Comparison of ENCODE assay signal across 25 cellular contexts in the genomic region with DNA sequence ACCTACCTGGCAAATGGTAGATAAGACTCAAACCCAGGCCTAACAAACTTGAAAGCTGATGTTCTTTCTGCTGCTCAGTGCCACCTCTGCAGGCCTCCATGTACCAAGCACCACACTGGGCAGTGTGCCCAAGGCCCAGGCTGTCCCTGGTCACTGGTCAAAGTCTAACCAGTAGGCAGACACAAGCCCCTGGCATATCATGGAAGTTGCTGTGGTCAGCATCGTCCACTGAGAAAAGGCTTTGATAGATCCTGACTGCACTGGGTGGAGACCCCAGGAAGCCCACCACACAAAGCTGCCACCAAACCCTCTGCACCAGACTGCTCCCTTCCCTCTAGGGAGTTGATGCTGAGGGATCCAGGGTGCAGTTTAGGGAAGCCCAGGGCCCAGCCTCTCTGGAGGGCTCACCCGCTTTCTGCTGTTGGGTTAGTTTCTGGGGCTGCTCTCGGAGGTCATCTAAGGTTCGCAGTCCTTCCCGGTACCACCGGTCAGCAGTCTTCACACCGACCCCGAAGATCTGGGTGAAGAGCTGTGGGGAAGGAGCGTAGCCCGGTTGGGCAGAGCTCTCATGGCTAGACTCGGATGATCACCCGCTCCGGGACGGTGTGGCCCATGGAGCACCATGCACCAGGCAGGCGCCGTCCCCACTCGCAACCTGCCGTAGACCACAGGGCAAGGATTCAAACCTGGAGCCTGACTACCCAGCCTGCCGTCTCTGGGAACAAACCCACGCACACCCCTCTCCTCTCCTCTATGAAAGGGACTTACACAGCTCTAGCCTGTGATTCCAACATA. TPM values are rescaled to one million over a fixed set of nuclear protein-coding genes. Genes with fewer than 3 reads are reported as not detected.
A peak's percentile ranks its signal among the peaks of the same experiment; 100 is the strongest.
DNase-seq lines count a peak whose midpoint lies in the region; ATAC-seq and TF ChIP-seq lines count a peak whose summit lies in the region.
"Had no signal": no experiment of that assay in that cellular context is flagged by ENCODE, and none has a peak within 500 bp of the region (broad histone marks: within the 10 kb centered on the region; RNA-seq: fewer than 3 reads in every experiment).

No MANE protein-coding gene starts in this region.

- H3K36me3 Mint-ChIP-seq in chondrocyte (ENCODE audit: low read depth) = peaks cover 15% of the 10 kb centered on the region
- H3K36me3 Mint-ChIP-seq in memory B cell = peaks cover 21% of the 10 kb centered on the region
- peaks cover 43 to 78% of the 10 kb centered on the region in 2 donors for H3K36me3 Mint-ChIP-seq in stimulated activated naive B cell treated with anti-CD40 and anti-IgM and Interleukin-4, amounts not matched to agents 10 μg/mL and 1 μg/mL and 100 μg/mL, for 72 hours

- H3K27ac Mint-ChIP-seq in chondrocyte (ENCODE audit: unreplicated experiment) (no peak overlapping the region), memory B cell (peak overlapping the region; percentile 96)
- H3K27ac Mint-ChIP-seq in stimulated activated naive B cell treated with anti-CD40 and anti-IgM and Interleukin-4, amounts not matched to agents 10 μg/mL and 1 μg/mL and 100 μg/mL, for 72 hours = peak overlapping the region; percentile 99

- no peaks in the 10 kb centered on the region for H3K9me3 Mint-ChIP-seq in chondrocyte (ENCODE audit: low read depth)
- H3K9me3 Mint-ChIP-seq in memory B cell = no peaks in the 10 kb centered on the region
- no peaks in the 10 kb centered on the region for H3K9me3 Mint-ChIP-seq in stimulated activated naive B cell treated with anti-CD40 and anti-IgM and Interleukin-4, amounts not matched to agents 10 μg/mL and 1 μg/mL and 100 μg/mL, for 72 hours
- H3K9me3 Mint-ChIP-seq: activated T-helper 1 cell treated with anti-CD3 and anti-CD28 coated beads, Interleukin-12 subunit alpha, Interleukin-12 subunit beta, Interleukin-2, Interleukin-4 antibody, amounts not matched to agents 30 ng/mL and 10 ng/mL and 1 ng/mL, durations not matched to agents 14 hours and 24 hours and 36 hours; H9 had no signal

- H3K27me3 Mint-ChIP-seq in chondrocyte (ENCODE audit: low read depth) (no peaks in the 10 kb centered on the region), memory B cell (no peaks in the 10 kb centered on the region)
- H3K27me3 Mint-ChIP-seq in stimulated activated naive B cell treated with anti-CD40 and anti-IgM and Interleukin-4, amounts not matched to agents 10 μg/mL and 1 μg/mL and 100 μg/mL, for 72 hours = no peaks in the 10 kb centered on the region

- ATAC-seq in memory B cell (ENCODE audit: low read depth) (no peak), HG03354 (IDR thresholded peaks at IDR 0.05; ENCODE audit: poor library complexity, severe bottlenecking, unreplicated experiment) (no peak)
- no peak for ATAC-seq in stimulated activated naive B cell treated with anti-CD40 and anti-IgM and Interleukin-4, amounts not matched to agents 10 μg/mL and 1 μg/mL and 100 μg/mL, for 72 hours (replicated peaks)
- ATAC-seq: foreskin keratinocyte, GM12878 had no signal

- no peak for TF ChIP-seq CTCF in chondrocyte (IDR thresholded peaks at IDR 0.05)

- H3K4me3 Mint-ChIP-seq in chondrocyte (ENCODE audit: unreplicated experiment) = no peak overlapping the region
- H3K4me3 Mint-ChIP-seq in memory B cell = no peak overlapping the region
- no peak overlapping the region for H3K4me3 Mint-ChIP-seq in stimulated activated naive B cell treated with anti-CD40 and anti-IgM and Interleukin-4, amounts not matched to agents 10 μg/mL and 1 μg/mL and 100 μg/mL, for 72 hours
- H3K4me3 Mint-ChIP-seq: activated T-helper 1 cell treated with anti-CD3 and anti-CD28 coated beads, Interleukin-12 subunit alpha, Interleukin-12 subunit beta, Interleukin-2, Interleukin-4 antibody, amounts not matched to agents 30 ng/mL and 10 ng/mL and 1 ng/mL, durations not matched to agents 14 hours and 24 hours and 36 hours; H9 had no signal

- H3K4me1 Mint-ChIP-seq in chondrocyte (ENCODE audit: low read depth) = peaks cover 34% of the 10 kb centered on the region
- H3K4me1 Mint-ChIP-seq in memory B cell = peaks cover 30% of the 10 kb centered on the region
- peaks cover 53 to 90% of the 10 kb centered on the region in 2 donors for H3K4me1 Mint-ChIP-seq in stimulated activated naive B cell treated with anti-CD40 and anti-IgM and Interleukin-4, amounts not matched to agents 10 μg/mL and 1 μg/mL and 100 μg/mL, for 72 hours

- peak; percentile 62 for DNase-seq in activated effector memory CD4-positive, alpha-beta T cell treated with anti-CD3 and anti-CD28 coated beads, Interleukin-2, amount 50 U/mL, for 16 hours
- DNase-seq in activated effector memory CD4-positive, alpha-beta T cell treated with Interleukin-2 at 50 U/mL for 16 hours = no peak
- peak; percentile 92 for DNase-seq in chondrocyte (ENCODE audit: low spot score)
- DNase-seq in memory B cell (ENCODE audit: low spot score in 2 of 2) = no peak
- DNase-seq in stimulated activated naive B cell treated with anti-CD40 and anti-IgM and Interleukin-4, amounts not matched to agents 10 μg/mL and 1 μg/mL and 100 μg/mL, for 72 hours = no peak
- no peak for DNase-seq in NCI-H1694 treated with DMSO at 0.1 percent for 48 hours (lab: John Stamatoyannopoulos, UW)
- DNase-seq in HuH-7 (ENCODE audit: low spot score) = no peak
- DNase-seq: DMS153; foreskin keratinocyte; H9; IMR-90; MG63; NCI-H1436 treated with DMSO at 0.1 percent for 48 hours; NCI-H774; OCI-M1; stimulated activated CD4-positive, alpha-beta T cell treated with anti-CD3 and anti-CD28 coated beads, Interleukin-4, amount 100 ng/mL, for 4 hours; substantia nigra; T-helper 2 cell; uterus had no signal

RNA-seq across cellular contexts. Expression of gene POLM, which starts 6.0 kb away (rescaled TPM):
- 14.3 to 19.0 TPM (median 15.5 TPM) in 3 replicates for total RNA-seq in chondrocyte

RNA-seq across cellular contexts. Expression of gene PGAM2, which starts 10.9 kb away (rescaled TPM):
- total RNA-seq in chondrocyte = 0.25 to 0.41 TPM in 2 of 3 replicates, not detected in the other
- total RNA-seq: A673, GM12878, IMR-90, smooth muscle cell had no signal

RNA-seq across cellular contexts. Expression of gene AEBP1, which starts 27.8 kb away (rescaled TPM):
- 242 to 422 TPM (median 412 TPM) in 3 replicates for total RNA-seq in chondrocyte
- total RNA-seq: SJSA1 had no signal

RNA-seq across cellular contexts. Expression of gene DBNL, which starts 31.8 kb away (rescaled TPM):
- 95.5 to 115 TPM (median 97.1 TPM) in 3 replicates for total RNA-seq in chondrocyte

RNA-seq across cellular contexts. Expression of gene POLD2, which starts 47.0 kb away (rescaled TPM):
- total RNA-seq in chondrocyte = 49.2 to 64.5 TPM (median 57.3 TPM) in 3 replicates

Comparison
In these comparisons a context has a peak if more than half of its experiments do, and no peak if none do; other contexts are left out.
1. DNase-seq: peak in activated effector memory CD4-positive, alpha-beta T cell treated with anti-CD3 and anti-CD28 coated beads, Interleukin-2, amount 50 U/mL, for 16 hours (single experiment) and chondrocyte (single experiment); none in activated effector memory CD4-positive, alpha-beta T cell treated with Interleukin-2 at 50 U/mL for 16 hours (single experiment), memory B cell (0 of 2), stimulated activated naive B cell treated with anti-CD40 and anti-IgM and Interleukin-4, amounts not matched to agents 10 μg/mL and 1 μg/mL and 100 μg/mL, for 72 hours (single experiment), NCI-H1694 treated with DMSO at 0.1 percent for 48 hours (single experiment) and HuH-7 (single experiment).